In genomic region chr9:28651050-28651722, GRCh38 we compare ENCODE assay signal across 30 cellular contexts.
"Had no signal": no experiment of that assay in that cellular context is flagged by ENCODE, and none has a peak within 500 bp of the region (broad histone marks: within the 10 kb centered on the region; RNA-seq: fewer than 3 reads in every experiment).

No MANE protein-coding gene starts in this region.

- H3K4me3 Mint-ChIP-seq: activated B cell treated with CpG ODN at 0.5 μM for 24 hours; activated CD8-positive, alpha-beta memory T cell treated with anti-CD3 and anti-CD28 coated beads, Interleukin-2, amount 10 ng/mL, durations not matched to agents 7 days and 5 days; activated CD8-positive, alpha-beta T cell treated with anti-CD3 and anti-CD28 coated beads, Interleukin-2, amount 10 ng/mL, durations not matched to agents 7 days and 5 days; activated T-cell treated with anti-CD3 and anti-CD28 coated beads, Interleukin-2, amount 50 U/mL, for 72 hours; mesothelial cell of epicardium; naive B cell; neural progenitor cell; stimulated activated naive B cell treated with anti-CD40 and anti-IgM and Interleukin-4, amounts not matched to agents 10 μg/mL and 1 μg/mL and 100 μg/mL, for 72 hours had no signal

- H3K9me3 ChIP-seq: esophagus squamous epithelium, stomach, thyroid gland, upper lobe of left lung, vagina had no signal

- ATAC-seq: activated CD8-positive, alpha-beta memory T cell treated with anti-CD3 and anti-CD28 coated beads, Interleukin-2, amount 10 ng/mL, durations not matched to agents 7 days and 5 days; activated CD8-positive, alpha-beta T cell treated with anti-CD3 and anti-CD28 coated beads, Interleukin-2, amount 10 ng/mL, durations not matched to agents 7 days and 5 days; activated naive CD4-positive, alpha-beta T cell treated with anti-CD3 and anti-CD28 coated beads, Interleukin-2, amount 50 U/mL, for 72 hours; activated T-cell treated with anti-CD3 and anti-CD28 coated beads, Interleukin-2, amount 50 U/mL, for 72 hours; left colon; psoas muscle; stimulated activated naive B cell treated with anti-CD40 and anti-IgM and Interleukin-4, amounts not matched to agents 10 μg/mL and 1 μg/mL and 100 μg/mL, for 72 hours had no signal

- H3K9me3 Mint-ChIP-seq: activated B cell treated with CpG ODN at 0.5 μM for 24 hours, mesothelial cell of epicardium had no signal

- H3K36me3 ChIP-seq: esophagus squamous epithelium, neural progenitor cell, stomach, thyroid gland, upper lobe of left lung, vagina had no signal

- H3K4me1 ChIP-seq: esophagus squamous epithelium, neural progenitor cell, parathyroid adenoma, psoas muscle, stomach, thyroid gland, upper lobe of left lung, vagina had no signal

- H3K4me3 ChIP-seq: esophagus squamous epithelium, neural progenitor cell, psoas muscle, stomach, thyroid gland, upper lobe of left lung, vagina had no signal

- H3K27ac Mint-ChIP-seq: activated B cell treated with CpG ODN at 0.5 μM for 24 hours; activated CD8-positive, alpha-beta memory T cell treated with anti-CD3 and anti-CD28 coated beads, Interleukin-2, amount 10 ng/mL, durations not matched to agents 7 days and 5 days; activated CD8-positive, alpha-beta T cell treated with anti-CD3 and anti-CD28 coated beads, Interleukin-2, amount 10 ng/mL, durations not matched to agents 7 days and 5 days; activated naive CD4-positive, alpha-beta T cell treated with anti-CD3 and anti-CD28 coated beads, Interleukin-2, amount 50 U/mL, for 72 hours; activated T-cell treated with anti-CD3 and anti-CD28 coated beads, Interleukin-2, amount 50 U/mL, for 72 hours; mesothelial cell of epicardium; naive B cell; neural progenitor cell; stimulated activated naive B cell treated with anti-CD40 and anti-IgM and Interleukin-4, amounts not matched to agents 10 μg/mL and 1 μg/mL and 100 μg/mL, for 72 hours had no signal

- H3K36me3 Mint-ChIP-seq: activated CD8-positive, alpha-beta memory T cell treated with anti-CD3 and anti-CD28 coated beads, Interleukin-2, amount 10 ng/mL, durations not matched to agents 7 days and 5 days; activated naive CD4-positive, alpha-beta T cell treated with anti-CD3 and anti-CD28 coated beads, Interleukin-2, amount 50 U/mL, for 72 hours; mesothelial cell of epicardium; naive B cell; neural progenitor cell; stimulated activated naive B cell treated with anti-CD40 and anti-IgM and Interleukin-4, amounts not matched to agents 10 μg/mL and 1 μg/mL and 100 μg/mL, for 72 hours had no signal

- H3K27me3 ChIP-seq: esophagus squamous epithelium, neural progenitor cell, stomach, thyroid gland, upper lobe of left lung, vagina had no signal

- H3K27ac ChIP-seq: epithelial cell of prostate, esophagus squamous epithelium, neural progenitor cell, parathyroid adenoma, psoas muscle, stomach, thyroid gland, upper lobe of left lung, vagina had no signal

- H3K4me1 Mint-ChIP-seq: activated B cell treated with CpG ODN at 0.5 μM for 24 hours; activated CD8-positive, alpha-beta memory T cell treated with anti-CD3 and anti-CD28 coated beads, Interleukin-2, amount 10 ng/mL, durations not matched to agents 7 days and 5 days; mesothelial cell of epicardium; naive B cell; stimulated activated naive B cell treated with anti-CD40 and anti-IgM and Interleukin-4, amounts not matched to agents 10 μg/mL and 1 μg/mL and 100 μg/mL, for 72 hours had no signal

- DNase-seq: activated B cell treated with CpG ODN at 0.5 μM for 24 hours; activated CD4-positive, alpha-beta T cell treated with anti-CD3 and anti-CD28 coated beads, Interleukin-2, amount 50 U/mL, for 1 hour; activated CD8-positive, alpha-beta memory T cell treated with anti-CD3 and anti-CD28 coated beads, Interleukin-2, amount 10 ng/mL, durations not matched to agents 7 days and 5 days; activated CD8-positive, alpha-beta T cell treated with anti-CD3 and anti-CD28 coated beads, Interleukin-2, amount 10 ng/mL, durations not matched to agents 7 days and 5 days; activated naive CD4-positive, alpha-beta T cell; activated T-cell treated with anti-CD3 and anti-CD28 coated beads for 4 hours; activated T-cell treated with anti-CD3 and anti-CD28 coated beads, Interleukin-2, amount 50 U/mL, for 72 hours; effector CD8-positive, alpha-beta T cell; esophagus squamous epithelium; foreskin melanocyte; islet precursor cell; left colon; naive B cell; occipital lobe; psoas muscle; stimulated activated CD4-positive, alpha-beta T cell treated with anti-CD3 and anti-CD28 coated beads, Interleukin-15, amount 100 ng/mL, for 24 hours; stimulated activated CD4-positive, alpha-beta T cell treated with anti-CD3 and anti-CD28 coated beads, Interleukin-2, amount 100 ng/mL, for 24 hours; stimulated activated naive B cell treated with anti-CD40 and anti-IgM and Interleukin-4, amounts not matched to agents 10 μg/mL and 1 μg/mL and 100 μg/mL, for 72 hours; stomach; thyroid gland; upper lobe of left lung had no signal

- FAIRE-seq: bronchial epithelial cell, colon, endometrium had no signal

- H3K9ac ChIP-seq: neural progenitor cell, parathyroid adenoma had no signal

- H3K4me2 ChIP-seq: neural progenitor cell had no signal

- H3K27me3 Mint-ChIP-seq: activated B cell treated with CpG ODN at 0.5 μM for 24 hours; activated CD8-positive, alpha-beta memory T cell treated with anti-CD3 and anti-CD28 coated beads, Interleukin-2, amount 10 ng/mL, durations not matched to agents 7 days and 5 days; naive B cell; stimulated activated naive B cell treated with anti-CD40 and anti-IgM and Interleukin-4, amounts not matched to agents 10 μg/mL and 1 μg/mL and 100 μg/mL, for 72 hours had no signal
